8 cellular contexts compared by ENCODE assay signal in the genomic region with DNA sequence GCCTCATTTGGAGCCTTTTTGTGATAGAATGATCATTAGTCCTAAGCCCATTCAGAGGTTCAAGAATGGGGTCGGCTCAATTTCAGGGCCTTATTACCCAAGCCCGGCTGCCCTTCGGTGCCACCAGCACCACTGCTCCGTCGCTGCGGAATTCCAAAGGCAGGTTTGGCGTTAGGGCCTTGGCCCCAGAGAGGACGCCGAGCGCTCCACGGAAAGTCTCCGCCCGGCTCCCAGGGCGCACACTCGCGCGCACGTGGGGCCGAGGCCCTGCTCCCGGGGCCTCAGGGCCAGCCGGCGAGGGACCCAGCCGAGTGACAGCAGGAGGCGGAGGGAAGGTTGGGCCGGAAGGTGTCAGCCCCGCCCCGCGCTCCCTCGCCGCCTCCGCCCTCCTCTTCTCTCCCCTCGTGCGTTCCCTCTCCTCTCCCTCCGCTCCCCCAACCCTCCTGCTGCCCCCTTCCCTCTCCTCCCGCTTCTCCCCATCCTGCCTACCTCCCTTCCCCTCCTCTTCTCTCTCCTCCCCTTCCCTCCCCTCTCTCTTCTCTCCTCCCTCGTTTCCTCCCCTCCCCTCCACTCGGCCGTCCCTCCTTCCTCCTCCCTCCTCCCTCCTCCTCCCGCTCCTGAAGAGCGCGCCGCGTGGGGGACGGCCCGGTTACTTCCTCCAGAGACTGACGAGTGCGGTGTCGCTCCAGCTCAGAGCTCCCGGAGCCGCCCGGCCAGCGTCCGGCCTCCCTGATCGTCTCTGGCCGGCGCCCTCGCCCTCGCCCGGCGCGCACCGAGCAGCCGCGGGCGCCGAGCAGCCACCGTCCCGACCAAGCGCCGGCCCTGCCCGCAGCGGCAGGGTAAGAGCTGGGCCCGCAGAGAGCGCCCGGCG. TPM values are rescaled to one million over a fixed set of nuclear protein-coding genes. Genes with fewer than 3 reads are reported as not detected.
DNase-seq lines count a peak whose midpoint lies in the region; ATAC-seq and TF ChIP-seq lines count a peak whose summit lies in the region.

Gene ETS2 (plus strand): TSS at position 648 of the 871 bp plus-strand sequence. CDS start 4,106 bp downstream, outside the sequence.

- H3K4me1 Mint-ChIP-seq in osteocyte (ENCODE audit: unreplicated experiment) = peaks cover 32% of the 10 kb centered on the region

- H3K9me3 Mint-ChIP-seq in osteocyte (ENCODE audit: unreplicated experiment) = no peaks in the 10 kb centered on the region

- H3K9me3 ChIP-seq in thoracic aorta = no peaks in the 10 kb centered on the region

- peak within 1 kb of the TSS; percentile 90 for H3K4me3 Mint-ChIP-seq in osteocyte (ENCODE audit: unreplicated experiment)

- no peaks in the 10 kb centered on the region for H3K27me3 ChIP-seq in thoracic aorta (replicated peaks; ENCODE audit: insufficient read depth)

- peaks cover 15 to 40% of the 10 kb centered on the region in 2 donors for H3K4me1 ChIP-seq in thoracic aorta (ENCODE audit: control insufficient read depth in 1 of 2, low read depth in 2 of 2)

- peak within 1 kb of the TSS; percentile 98 for H3K27ac ChIP-seq in thoracic aorta

- DNase-seq in GDM1 (lab: John Stamatoyannopoulos, UW) (peak; percentile 95), NCI-H1417 (lab: John Stamatoyannopoulos, UW) (peak; percentile 87 to 99 (median 96)), SW 1271 (lab: John Stamatoyannopoulos, UW) (peak; percentile 51 to 70), head of caudate nucleus (peak; percentile 32 to 93 (median 81)), osteocyte (ENCODE audit: extremely low spot score, unreplicated experiment) (peak; percentile 91), thoracic aorta (ENCODE audit: low spot score) (peak; percentile 77)
- DNase-seq in activated naive CD8-positive, alpha-beta T cell treated with anti-CD3 and anti-CD28 coated beads, Interleukin-2, amount 50 U/mL, for 16 hours (ENCODE audit: low read depth, low spot score) = peak; percentile 53

- ATAC-seq in HG02588 (IDR thresholded peaks at IDR 0.05; ENCODE audit: unreplicated experiment) (peak; percentile 54), thoracic aorta (ENCODE audit: insufficient number of reproducible peaks, low FRiP score, low read depth) (peak; percentile 88)

- TF ChIP-seq CTCF in osteocyte (IDR thresholded peaks at IDR 0.05) (no peak), thoracic aorta (IDR thresholded peaks at IDR 0.05) (no peak)

- no peaks in the 10 kb centered on the region for H3K36me3 ChIP-seq in thoracic aorta

- intact Hi-C loops in head of caudate nucleus (cut with DNase I) = no loop called here

- H3K4me3 ChIP-seq in thoracic aorta = peak within 1 kb of the TSS; percentile 82

- no peaks in the 10 kb centered on the region for H3K27me3 Mint-ChIP-seq in osteocyte (ENCODE audit: unreplicated experiment)

- peaks cover 5% of the 10 kb centered on the region for H3K36me3 Mint-ChIP-seq in osteocyte (ENCODE audit: unreplicated experiment)

- peak within 1 kb of the TSS; percentile 81 for H3K27ac Mint-ChIP-seq in osteocyte (ENCODE audit: unreplicated experiment)

RNA-seq across cellular contexts. Expression of gene ETS2, which starts in this region (rescaled TPM):
- total RNA-seq in osteocyte (18.2 and 18.8 TPM in 2 replicates), thoracic aorta (100 to 1,000 TPM; 120 to 226 TPM)

Comparison
In these comparisons a context has a peak if more than half of its experiments do, and no peak if none do; other contexts are left out.
1. Peak in every context shown above with its lines: DNase-seq, ATAC-seq, H3K4me3 ChIP-seq and H3K27ac ChIP-seq.